ENCODE assay signal across 6 cellular contexts in the genomic region with DNA sequence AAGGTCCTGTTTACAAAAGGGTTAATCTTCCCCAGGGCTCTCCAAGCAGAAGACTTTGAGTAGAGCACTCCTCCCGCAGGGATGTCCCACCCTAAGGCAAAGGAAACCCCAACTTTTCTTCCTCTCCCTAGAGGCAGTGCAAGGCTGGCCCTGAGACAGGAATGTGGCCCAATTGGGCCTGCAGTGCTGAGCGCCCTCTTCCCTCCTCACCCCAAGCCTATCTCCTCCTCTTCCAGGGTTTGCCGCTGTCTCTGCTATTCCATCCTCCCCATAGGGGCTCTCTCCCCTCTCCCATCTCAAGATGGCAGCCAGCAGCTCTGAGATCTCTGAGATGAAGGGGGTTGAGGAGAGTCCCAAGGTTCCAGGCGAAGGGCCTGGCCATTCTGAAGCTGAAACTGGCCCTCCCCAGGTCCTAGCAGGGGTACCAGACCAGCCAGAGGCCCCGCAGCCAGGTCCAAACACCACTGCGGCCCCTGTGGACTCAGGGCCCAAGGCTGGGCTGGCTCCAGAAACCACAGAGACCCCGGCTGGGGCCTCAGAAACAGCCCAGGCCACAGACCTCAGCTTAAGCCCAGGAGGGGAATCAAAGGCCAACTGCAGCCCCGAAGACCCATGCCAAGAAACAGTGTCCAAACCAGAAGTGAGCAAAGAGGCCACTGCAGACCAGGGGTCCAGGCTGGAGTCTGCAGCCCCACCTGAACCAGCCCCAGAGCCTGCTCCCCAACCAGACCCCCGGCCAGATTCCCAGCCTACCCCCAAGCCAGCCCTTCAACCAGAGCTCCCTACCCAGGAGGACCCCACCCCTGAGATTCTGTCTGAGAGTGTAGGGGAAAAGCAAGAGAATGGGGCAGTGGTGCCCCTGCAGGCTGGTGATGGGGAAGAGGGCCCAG. TPM values are rescaled to one million over a fixed set of nuclear protein-coding genes. Genes with fewer than 3 reads are reported as not detected.
DNase-seq lines count a peak whose midpoint lies in the region; ATAC-seq and TF ChIP-seq lines count a peak whose summit lies in the region.

No MANE protein-coding gene starts in this region.

- no peak for TF ChIP-seq POLR2A in HCT116 (IDR thresholded peaks at IDR 0.05; ENCODE audit: borderline replicate concordance, extremely low read depth, insufficient read depth, insufficient read length)

- no peaks in the 10 kb centered on the region for H3K27me3 ChIP-seq in HCT116 (ENCODE audit: insufficient read depth, low read length)
- H3K27me3 ChIP-seq in osteoblast (ENCODE audit: insufficient read depth, low read length): no peaks in the 10 kb centered on the region

- no TSS peak for BruUV-seq in HCT116 (replicated peaks; lab: Mats Ljungman, UMichigan)

- CTCF ChIA-PET in HCT116 (lab: Charles Lee): interaction anchor here (0.6 to 1.4 kb wide), 2 partner anchors 35 to 1203 kb away, joined by 3 to 4 read pairs; no protein-coding TSS in a partner anchor

- peaks cover 40% of the 10 kb centered on the region for H3K79me2 ChIP-seq in HCT116 (ENCODE audit: insufficient read depth, low read length)
- H3K79me2 ChIP-seq in osteoblast (ENCODE audit: insufficient read depth, low read length): peaks cover 26% of the 10 kb centered on the region

- H3K4me2 ChIP-seq in HCT116 (ENCODE audit: low read length): peak overlapping the region; percentile 99
- peak overlapping the region; percentile 98 for H3K4me2 ChIP-seq in osteoblast (ENCODE audit: insufficient read depth, low read length)

- no peak for DNase-seq in HCT116 (ENCODE audit: low read depth, low spot score)
- DNase-seq in cerebellar cortex (ENCODE audit: low spot score): peak; percentile 48
- DNase-seq in osteoblast (ENCODE audit: insufficient read length, low spot score, missing footprints): peak; percentile 63

- POLR2A ChIA-PET in HCT116 (lab: Charles Lee): no interaction called here

- H3K9me3 ChIP-seq in HCT116 (ENCODE audit: control insufficient read depth in 1 of 2, insufficient read depth in 1 of 2, low read depth in 1 of 2, low read length in 2 of 2): no peaks in the 10 kb centered on the region
- no peaks in the 10 kb centered on the region for H3K9me3 ChIP-seq in osteoblast (ENCODE audit: low read depth, low read length)

- no peak for TF ChIP-seq RAD21 in HCT116 (IDR thresholded peaks at IDR 0.05; ENCODE audit: low read depth)

- H3K27ac ChIP-seq in HCT116 (ENCODE audit: low read depth, low read length) (peak overlapping the region; percentile 90; the same call in 1 of the 2 replicates), osteoblast (ENCODE audit: low read depth, low read length) (no peak overlapping the region)

- intact Hi-C loops in HCT116 (cut with micrococcal nuclease): no loop called here

- TF ChIP-seq CTCF in HCT116 (IDR thresholded peaks at IDR 0.05 in 2 of 3, conservative IDR thresholded peaks at IDR 0.05 in 1 of 3; ENCODE audit: borderline replicate concordance in 1 of 3, insufficient read depth in 1 of 3, low read depth in 2 of 3, low read length in 2 of 3) (no peak), osteoblast (IDR thresholded peaks at IDR 0.05; ENCODE audit: extremely low read depth, low read depth, low read length) (no peak)

- H2AFZ ChIP-seq in HCT116 (ENCODE audit: low read depth, low read length, poor library complexity, severe bottlenecking) (no peak overlapping the region), osteoblast (ENCODE audit: low read length) (no peak overlapping the region)

- RAD21 ChIA-PET in HCT116 (lab: Charles Lee; ENCODE audit: low non-redundant PET in 1 of 2, low total read pairs in 2 of 2, uncharacterized antibody in 2 of 2, unreplicated experiment in 2 of 2): no interaction called here

- H3K9ac ChIP-seq in HCT116 (ENCODE audit: low read length): peak overlapping the region; percentile 95

- no peak for ATAC-seq in HCT116
- ATAC-seq in GM18511 (IDR thresholded peaks at IDR 0.05; ENCODE audit: unreplicated experiment): no peak
- ATAC-seq in HG03159 (IDR thresholded peaks at IDR 0.05; ENCODE audit: unreplicated experiment): no peak
- no peak for ATAC-seq in HG03342 (IDR thresholded peaks at IDR 0.05; ENCODE audit: unreplicated experiment)

- no peaks in the 10 kb centered on the region for H3K9me2 ChIP-seq in HCT116 (ENCODE audit: insufficient read depth)

- H4K20me1 ChIP-seq in HCT116 (ENCODE audit: insufficient read depth): no peaks in the 10 kb centered on the region
- H4K20me1 ChIP-seq in osteoblast (ENCODE audit: insufficient read depth, low read length): peaks cover 19% of the 10 kb centered on the region

- peaks cover 38 to 78% of the 10 kb centered on the region in 2 experiments for H3K4me1 ChIP-seq in HCT116 (ENCODE audit: control insufficient read depth in 1 of 2, insufficient read depth in 2 of 2, low read length in 2 of 2)
- H3K4me1 ChIP-seq in osteoblast (ENCODE audit: insufficient read depth, low read length): peaks cover 59% of the 10 kb centered on the region

- H3K36me3 ChIP-seq in HCT116 (ENCODE audit: control insufficient read depth in 1 of 2, insufficient read depth in 2 of 2, low read length in 2 of 2): peaks cover 6 to 20% of the 10 kb centered on the region in 2 experiments; a peak in 3 of 4 replicates
- peaks cover 18% of the 10 kb centered on the region for H3K36me3 ChIP-seq in osteoblast (ENCODE audit: insufficient read depth, low read length)

- H3K4me3 ChIP-seq in HCT116 (replicated peaks in 1 of 2; ENCODE audit: low read depth in 1 of 2, low read length in 2 of 2) (peak overlapping the region; percentile 36 to 66), osteoblast (ENCODE audit: insufficient read depth, low read length) (peak overlapping the region; percentile 76)

TF ChIP-seq in HCT116, 20 proteins besides CTCF, POLR2A, EP300 and RAD21:
- TF ChIP-seq SP1 (IDR thresholded peaks at IDR 0.05; ENCODE audit: low read depth): no peak
- no peak for TF ChIP-seq ZNF274 (IDR thresholded peaks at IDR 0.05; ENCODE audit: low read depth, low read length)
- TF ChIP-seq ELF1 (IDR thresholded peaks at IDR 0.05; ENCODE audit: borderline replicate concordance, low read depth): no peak

RNA-seq across cellular contexts. Expression of gene PRRT2, which starts 1.0 kb away (rescaled TPM):
- total RNA-seq in HCT116 (2021; ENCODE audit: unreplicated experiment) (4.0 TPM), osteoblast (1.4 and 4.1 TPM in 2 replicates)
- 2.5 and 2.6 TPM in 2 replicates for polyA plus RNA-seq in HCT116 (2012)

RNA-seq across cellular contexts. Expression of gene PAGR1, which starts 3.0 kb away (rescaled TPM):
- 28.9 TPM for total RNA-seq in HCT116 (2021; ENCODE audit: unreplicated experiment)
- 20.0 and 26.5 TPM in 2 replicates for polyA plus RNA-seq in HCT116 (2012)
- total RNA-seq in osteoblast: 16.8 and 19.9 TPM in 2 replicates

RNA-seq across cellular contexts. Expression of gene MAZ, which starts 6.7 kb away (rescaled TPM):
- total RNA-seq in HCT116 (2021; ENCODE audit: unreplicated experiment) (256 TPM), osteoblast (221 and 267 TPM in 2 replicates)
- polyA plus RNA-seq in HCT116 (2012): 305 and 354 TPM in 2 replicates

RNA-seq across cellular contexts. Expression of gene MVP, which starts 7.3 kb away (rescaled TPM):
- total RNA-seq in HCT116 (2021; ENCODE audit: unreplicated experiment): 75.1 TPM
- polyA plus RNA-seq in HCT116 (2012): 89.5 and 100 TPM in 2 replicates
- total RNA-seq in osteoblast: 273 and 274 TPM in 2 replicates

RNA-seq across cellular contexts. Expression of gene KIF22, which starts 22.4 kb away (rescaled TPM):
- 155 TPM for total RNA-seq in HCT116 (2021; ENCODE audit: unreplicated experiment)
- 141 and 166 TPM in 2 replicates for polyA plus RNA-seq in HCT116 (2012)
- 8.3 and 12.4 TPM in 2 replicates for total RNA-seq in osteoblast
